1 cellular context compared by ENCODE assay signal in genomic region chr6:26043389-26044139, GRCh38.
A peak's percentile ranks its signal among the peaks of the same experiment; 100 is the strongest.
TF ChIP-seq lines count a peak whose summit lies in the region.

No MANE protein-coding gene starts in this region.

TF ChIP-seq in HepG2, 621 proteins besides CTCF, POLR2A, EP300 and RAD21 (continued from another document and continues in another):
- TF ChIP-seq ZHX1 (CRISPR knock-in tag; IDR thresholded peaks at IDR 0.05; ENCODE audit: low read depth), result peak; percentile 55; the same call in 1 of the 2 replicates
- TF ChIP-seq KIAA2018 (CRISPR knock-in tag; IDR thresholded peaks at IDR 0.05; ENCODE audit: borderline replicate concordance), result no peak
- TF ChIP-seq ZMYM2 (CRISPR knock-in tag; IDR thresholded peaks at IDR 0.05), result no peak
- TF ChIP-seq POLR2AphosphoS5 (IDR thresholded peaks at IDR 0.05; ENCODE audit: low read depth, low read length), result peak; percentile 87
- no peak for TF ChIP-seq MAF1 (CRISPR knock-in tag; IDR thresholded peaks at IDR 0.05; ENCODE audit: borderline replicate concordance)
- TF ChIP-seq GLI4 (CRISPR knock-in tag; IDR thresholded peaks at IDR 0.05; ENCODE audit: borderline replicate concordance), result no peak
- no peak for TF ChIP-seq NPAS2 (CRISPR knock-in tag; IDR thresholded peaks at IDR 0.05; ENCODE audit: borderline replicate concordance)
- peak; percentile 83 for TF ChIP-seq ZMYM4 (CRISPR knock-in tag; IDR thresholded peaks at IDR 0.05)
- TF ChIP-seq MEIS2 (CRISPR knock-in tag; IDR thresholded peaks at IDR 0.05), result no peak
- TF ChIP-seq ZFP36L2 (CRISPR knock-in tag; IDR thresholded peaks at IDR 0.05), result peak; percentile 85; the same call in 1 of the 2 replicates
- no peak for TF ChIP-seq SKI (IDR thresholded peaks at IDR 0.05; ENCODE audit: partially characterized antibody)
- no peak for TF ChIP-seq HCFC1 (IDR thresholded peaks at IDR 0.05; ENCODE audit: low read depth, low read length)
- peak; percentile 62; the same call in 1 of the 2 replicates for TF ChIP-seq PHF8 (CRISPR knock-in tag; IDR thresholded peaks at IDR 0.05)
- TF ChIP-seq ELF1 (CRISPR knock-in tag; IDR thresholded peaks at IDR 0.05), result 0 out of 2 replicates have a peak, but pooled peaks have one; percentile 33
- TF ChIP-seq SIN3A (IDR thresholded peaks at IDR 0.05; ENCODE audit: borderline replicate concordance, low read depth, low read length), result peak; percentile 63
- no peak; the same call in 1 of the 2 replicates for TF ChIP-seq MIER3 (CRISPR knock-in tag; IDR thresholded peaks at IDR 0.05; ENCODE audit: borderline replicate concordance)
- no peak for TF ChIP-seq MAFF (IDR thresholded peaks at IDR 0.05; ENCODE audit: low read depth, low read length)
- peak; percentile 22; the same call in 1 of the 2 replicates for TF ChIP-seq ZNF615 (CRISPR knock-in tag; IDR thresholded peaks at IDR 0.05; ENCODE audit: borderline replicate concordance)
- TF ChIP-seq TAF15 (IDR thresholded peaks at IDR 0.05; ENCODE audit: low read depth, low read length, poor library complexity, severe bottlenecking), result no peak
- no peak for TF ChIP-seq U2AF2 (IDR thresholded peaks at IDR 0.05; ENCODE audit: low read depth, low read length)
- no peak; the same call in 1 of the 2 replicates for TF ChIP-seq CCDC6 (CRISPR knock-in tag; IDR thresholded peaks at IDR 0.05)
- TF ChIP-seq ZNF121 (CRISPR knock-in tag; IDR thresholded peaks at IDR 0.05), result no peak
- no peak for TF ChIP-seq FOXP1 (IDR thresholded peaks at IDR 0.05)
- no peak for TF ChIP-seq FOXP1 (CRISPR knock-in tag; IDR thresholded peaks at IDR 0.05)
- no peak; the same call in 1 of the 2 replicates for TF ChIP-seq ZNF614 (CRISPR knock-in tag; IDR thresholded peaks at IDR 0.05; ENCODE audit: borderline replicate concordance)
- no peak for TF ChIP-seq ZNF672 (CRISPR knock-in tag; IDR thresholded peaks at IDR 0.05)
- TF ChIP-seq ZBTB7B (CRISPR knock-in tag; IDR thresholded peaks at IDR 0.05), result no peak
- TF ChIP-seq ZNF33A (CRISPR knock-in tag; IDR thresholded peaks at IDR 0.05; ENCODE audit: borderline replicate concordance), result no peak
- TF ChIP-seq ZNF510 (CRISPR knock-in tag; IDR thresholded peaks at IDR 0.05; ENCODE audit: low read depth), result no peak
- TF ChIP-seq HIC2 (CRISPR knock-in tag; IDR thresholded peaks at IDR 0.05; ENCODE audit: low read depth), result no peak
- no peak for TF ChIP-seq SP140L (CRISPR knock-in tag; IDR thresholded peaks at IDR 0.05; ENCODE audit: borderline replicate concordance)
- TF ChIP-seq ZNF180 (CRISPR knock-in tag; IDR thresholded peaks at IDR 0.05; ENCODE audit: borderline replicate concordance, low read depth), result no peak
- no peak for TF ChIP-seq MTERF4 (CRISPR knock-in tag; IDR thresholded peaks at IDR 0.05)
- TF ChIP-seq HNRNPH1 (optimal IDR thresholded peaks at IDR 0.05; ENCODE audit: low read depth, low read length), result no peak
- 0 out of 2 replicates have a peak, but pooled peaks have one; percentile 54 for TF ChIP-seq NFKB2 (CRISPR knock-in tag; IDR thresholded peaks at IDR 0.05; ENCODE audit: borderline replicate concordance)
- TF ChIP-seq PRDM4 (CRISPR knock-in tag; IDR thresholded peaks at IDR 0.05; ENCODE audit: borderline replicate concordance), result no peak
- no peak for TF ChIP-seq ZNF646 (CRISPR knock-in tag; IDR thresholded peaks at IDR 0.05)
- no peak for TF ChIP-seq ARHGAP35 (CRISPR knock-in tag; IDR thresholded peaks at IDR 0.05; ENCODE audit: borderline replicate concordance)
- 0 out of 2 replicates have a peak, but pooled peaks have one; percentile 23 for TF ChIP-seq ATAD3A (CRISPR knock-in tag; IDR thresholded peaks at IDR 0.05)
- TF ChIP-seq HOXA5 (CRISPR knock-in tag; IDR thresholded peaks at IDR 0.05), result no peak
